11 cellular contexts compared by ENCODE assay signal in genomic region chr7:47610506-47611044, GRCh38. TPM values are rescaled to one million over a fixed set of nuclear protein-coding genes. Genes with fewer than 3 reads are reported as not detected.
DNase-seq lines count a peak whose midpoint lies in the region; ATAC-seq and TF ChIP-seq lines count a peak whose summit lies in the region.
"Had no signal": no experiment of that assay in that cellular context is flagged by ENCODE, and none has a peak within 500 bp of the region (broad histone marks: within the 10 kb centered on the region; RNA-seq: fewer than 3 reads in every experiment).

No MANE protein-coding gene starts in this region.

- peak; percentile 93 for DNase-seq in EH (ENCODE audit: low read depth)
- DNase-seq in left ventricle myocardium superior, result no peak
- DNase-seq in skeletal muscle cell (ENCODE audit: low read depth), result peak; percentile 82
- DNase-seq in SHP77 treated with DMSO at 0.1 percent for 48 hours (lab: John Stamatoyannopoulos, UW), result no peak
- DNase-seq in COLO668 (lab: John Stamatoyannopoulos, UW; ENCODE audit: unreplicated experiment), result no peak
- DNase-seq in effector CD4-positive, alpha-beta T cell, result no peak
- no peak for DNase-seq in GM10248 (ENCODE audit: extremely low spot score)
- DNase-seq: activated naive CD8-positive, alpha-beta T cell treated with anti-CD3 and anti-CD28 coated beads for 36 hours; retina had no signal

- H3K27ac ChIP-seq in VCaP, result peak overlapping the region; percentile 3; the same call in 1 of the 2 replicates

- TF ChIP-seq CTCF in VCaP (conservative IDR thresholded peaks at IDR 0.05) (no peak), GM10248 (IDR thresholded peaks at IDR 0.05; ENCODE audit: control extremely low read depth, extremely low read depth, low read depth, missing control alignments) (no peak)

- peak; percentile 83 for ATAC-seq in left ventricle myocardium superior
- ATAC-seq: activated CD4-positive, CD25-positive, alpha-beta regulatory T cell treated with anti-CD3 and anti-CD28 coated beads, Interleukin-2, amount 50 U/mL, for 24 hours had no signal

- POLR2A ChIA-PET in GM10248 (lab: Yijun Ruan, JAX), result no interaction called here

- intact Hi-C loops in left ventricle myocardium superior (cut with micrococcal nuclease), result no loop called here

- no peak overlapping the region for H3K4me3 ChIP-seq in skeletal muscle cell (ENCODE audit: low read depth, low read length)

- CTCF ChIA-PET in GM10248 (lab: Yijun Ruan, JAX), result interaction anchor here (1.6 kb wide), 1 partner anchor 10 kb away, joined by 4 read pairs; no protein-coding TSS in a partner anchor

RNA-seq across cellular contexts. Expression of gene TNS3, which starts 28.7 kb away (rescaled TPM):
- 42.4 TPM for total RNA-seq in left ventricle myocardium superior

Comparison
In these comparisons a context has a peak if more than half of its experiments do, and no peak if none do; other contexts are left out.
1. DNase-seq: peak in EH (single experiment) and skeletal muscle cell (single experiment); none in left ventricle myocardium superior (single experiment), SHP77 treated with DMSO at 0.1 percent for 48 hours (single experiment), COLO668 (single experiment), effector CD4-positive, alpha-beta T cell (single experiment) and GM10248 (single experiment).